In the genomic region with DNA sequence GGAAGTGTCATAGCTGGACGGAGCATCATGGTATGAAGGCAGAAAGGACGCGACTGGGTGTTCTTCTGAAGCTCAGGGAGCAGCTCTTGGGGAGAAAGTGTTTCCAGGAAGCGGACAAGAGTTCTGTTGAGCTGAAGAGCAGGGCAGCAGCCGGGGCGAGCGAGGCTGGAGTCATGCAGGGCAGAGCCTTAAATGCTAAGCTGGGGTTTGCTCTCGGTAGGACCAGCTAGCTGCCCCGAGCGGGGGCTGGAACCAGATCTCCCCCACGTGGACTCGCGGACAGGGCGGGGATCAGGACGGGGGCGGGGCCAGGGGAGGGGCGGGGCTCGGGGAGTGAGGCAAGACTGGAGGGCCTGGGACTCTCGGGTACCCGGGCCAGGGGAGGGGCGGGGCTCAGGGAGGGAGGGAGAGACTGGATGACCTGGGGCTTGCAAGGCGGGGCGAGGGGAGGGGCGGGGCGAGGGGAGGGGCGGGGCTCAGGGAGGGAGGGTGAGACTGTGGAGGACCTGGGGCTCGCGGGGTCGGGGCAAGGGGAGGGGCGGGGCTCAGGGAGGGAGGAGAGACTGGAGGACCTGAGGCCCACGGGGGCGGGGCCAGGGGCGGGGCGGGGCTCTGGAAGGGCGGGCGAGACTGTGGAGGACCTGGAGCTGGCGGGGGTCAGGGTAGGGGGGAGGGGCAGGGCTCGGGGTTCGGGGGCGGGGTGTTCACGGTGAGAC, we compare ENCODE assay signal across 8 cellular contexts. TPM values are rescaled to one million over a fixed set of nuclear protein-coding genes. Genes with fewer than 3 reads are reported as not detected.
DNase-seq lines count a peak whose midpoint lies in the region; ATAC-seq and TF ChIP-seq lines count a peak whose summit lies in the region.

No MANE protein-coding gene starts in this region.

- peak; percentile 61 for DNase-seq in Caki2 (ENCODE audit: low read depth)
- DNase-seq in Jurkat, Clone E6-1 (ENCODE audit: low read depth, low spot score) = peak; percentile 85
- peak; percentile 99 for DNase-seq in RWPE2 (ENCODE audit: low spot score)
- peak; percentile 80 for DNase-seq in activated T-helper 2 cell treated with anti-CD3 and anti-CD28 coated beads, Interferon-gamma antibody, Interleukin-2, Interleukin-4, amounts not matched to agents 10 μg/mL and 5 μg/mL and 100 μg/mL, durations not matched to agents 14 hours and 24 hours and 36 hours (ENCODE audit: low spot score)
- DNase-seq in fibroblast of peridontal ligament (ENCODE audit: extremely low read depth) = peak; percentile 90
- DNase-seq in natural killer cell = peak; percentile 49
- DNase-seq in stimulated activated effector memory CD8-positive, alpha-beta T cell treated with anti-CD3 and anti-CD28 coated beads, Interleukin-12 subunit alpha, Interleukin-12 subunit beta, amount 100 ng/mL, for 72 hours (ENCODE audit: low spot score in 2 of 2) = peak; percentile 60 to 83

- ATAC-seq in GM21529 (IDR thresholded peaks at IDR 0.05; ENCODE audit: unreplicated experiment) = peak; percentile 78
- ATAC-seq in RWPE2 (ENCODE audit: low read depth) = peak; percentile 79
- peak; percentile 68 to 86 (median 76) for ATAC-seq in natural killer cell
- ATAC-seq in stimulated activated effector memory CD8-positive, alpha-beta T cell treated with anti-CD3 and anti-CD28 coated beads, Interleukin-12 subunit alpha, Interleukin-12 subunit beta, amount 100 ng/mL, for 72 hours = peak; percentile 77

- H3K27ac ChIP-seq in RWPE2 (ENCODE audit: poor library complexity, severe bottlenecking) = peak overlapping the region; percentile 18

- H3K4me1 ChIP-seq in RWPE2 (ENCODE audit: insufficient read depth, poor library complexity, severe bottlenecking) = no peaks in the 10 kb centered on the region

- peaks cover 5% of the 10 kb centered on the region for H3K27me3 Mint-ChIP-seq in activated T-helper 2 cell treated with anti-CD3 and anti-CD28 coated beads, Interferon-gamma antibody, Interleukin-2, Interleukin-4, amounts not matched to agents 10 μg/mL and 5 μg/mL and 100 μg/mL, durations not matched to agents 14 hours and 24 hours and 36 hours (ENCODE audit: low read depth)
- H3K27me3 Mint-ChIP-seq in natural killer cell (ENCODE audit: low read depth in 2 of 2) = no peaks in the 10 kb centered on the region

- peaks cover 30% of the 10 kb centered on the region for H3K4me1 Mint-ChIP-seq in activated T-helper 2 cell treated with anti-CD3 and anti-CD28 coated beads, Interferon-gamma antibody, Interleukin-2, Interleukin-4, amounts not matched to agents 10 μg/mL and 5 μg/mL and 100 μg/mL, durations not matched to agents 14 hours and 24 hours and 36 hours (ENCODE audit: low read depth)
- peaks cover 21 to 25% of the 10 kb centered on the region in 2 donors for H3K4me1 Mint-ChIP-seq in natural killer cell
- peaks cover 25% of the 10 kb centered on the region for H3K4me1 Mint-ChIP-seq in stimulated activated effector memory CD8-positive, alpha-beta T cell treated with anti-CD3 and anti-CD28 coated beads, Interleukin-12 subunit alpha, Interleukin-12 subunit beta, amount 100 ng/mL, for 72 hours

- TF ChIP-seq CTCF in RWPE2 (IDR thresholded peaks at IDR 0.05; ENCODE audit: poor library complexity, severe bottlenecking) (no peak), natural killer cell (IDR thresholded peaks at IDR 0.05) (no peak)

- H3K27me3 ChIP-seq in RWPE2 (ENCODE audit: insufficient read depth, poor library complexity, severe bottlenecking) = no peaks in the 10 kb centered on the region

- in situ Hi-C loops in Caki2 (cut with HindIII; ENCODE audit: low pct_unique_long_range_greater_than_20kb, low sequenced_read_pairs) = no loop called here

- H3K4me3 ChIP-seq in Jurkat, Clone E6-1 (ENCODE audit: low read length) = peak overlapping the region; percentile 87
- peak overlapping the region; percentile 70 for H3K4me3 ChIP-seq in RWPE2 (ENCODE audit: severe bottlenecking)

- H3K27ac Mint-ChIP-seq in activated T-helper 2 cell treated with anti-CD3 and anti-CD28 coated beads, Interferon-gamma antibody, Interleukin-2, Interleukin-4, amounts not matched to agents 10 μg/mL and 5 μg/mL and 100 μg/mL, durations not matched to agents 14 hours and 24 hours and 36 hours = peak overlapping the region; percentile 95
- H3K27ac Mint-ChIP-seq in natural killer cell = peak overlapping the region; percentile 81 to 88
- H3K27ac Mint-ChIP-seq in stimulated activated effector memory CD8-positive, alpha-beta T cell treated with anti-CD3 and anti-CD28 coated beads, Interleukin-12 subunit alpha, Interleukin-12 subunit beta, amount 100 ng/mL, for 72 hours = peak overlapping the region; percentile 94

- no peaks in the 10 kb centered on the region for H3K36me3 ChIP-seq in RWPE2 (ENCODE audit: low read depth)

- H3K4me3 Mint-ChIP-seq in activated T-helper 2 cell treated with anti-CD3 and anti-CD28 coated beads, Interferon-gamma antibody, Interleukin-2, Interleukin-4, amounts not matched to agents 10 μg/mL and 5 μg/mL and 100 μg/mL, durations not matched to agents 14 hours and 24 hours and 36 hours (ENCODE audit: low read depth) = peak overlapping the region; percentile 95
- H3K4me3 Mint-ChIP-seq in natural killer cell = peak overlapping the region; percentile 93
- H3K4me3 Mint-ChIP-seq in stimulated activated effector memory CD8-positive, alpha-beta T cell treated with anti-CD3 and anti-CD28 coated beads, Interleukin-12 subunit alpha, Interleukin-12 subunit beta, amount 100 ng/mL, for 72 hours = peak overlapping the region; percentile 87

- intact Hi-C loops in activated T-helper 2 cell treated with anti-CD3 and anti-CD28 coated beads, Interferon-gamma antibody, Interleukin-2, Interleukin-4, amounts not matched to agents 10 μg/mL and 5 μg/mL and 100 μg/mL, durations not matched to agents 14 hours and 24 hours and 36 hours (cut with micrococcal nuclease) = loop anchor here (2.0 to 10.0 kb wide), 5 partner anchors 80 to 258 kb away; partner anchors contain the start of genes MTHFS and ZFAND6
- intact Hi-C loops in natural killer cell (cut with micrococcal nuclease) = loop anchor here (2.0 kb wide), 1 partner anchor 94 kb away; the partner anchor contains the start of gene ZFAND6

- H3K9me3 Mint-ChIP-seq in activated T-helper 2 cell treated with anti-CD3 and anti-CD28 coated beads, Interferon-gamma antibody, Interleukin-2, Interleukin-4, amounts not matched to agents 10 μg/mL and 5 μg/mL and 100 μg/mL, durations not matched to agents 14 hours and 24 hours and 36 hours = no peaks in the 10 kb centered on the region
- no peaks in the 10 kb centered on the region for H3K9me3 Mint-ChIP-seq in natural killer cell
- no peaks in the 10 kb centered on the region for H3K9me3 Mint-ChIP-seq in stimulated activated effector memory CD8-positive, alpha-beta T cell treated with anti-CD3 and anti-CD28 coated beads, Interleukin-12 subunit alpha, Interleukin-12 subunit beta, amount 100 ng/mL, for 72 hours

- peaks cover 18% of the 10 kb centered on the region for H3K36me3 Mint-ChIP-seq in activated T-helper 2 cell treated with anti-CD3 and anti-CD28 coated beads, Interferon-gamma antibody, Interleukin-2, Interleukin-4, amounts not matched to agents 10 μg/mL and 5 μg/mL and 100 μg/mL, durations not matched to agents 14 hours and 24 hours and 36 hours (ENCODE audit: low read depth)
- no peaks in the 10 kb centered on the region for H3K36me3 Mint-ChIP-seq in natural killer cell
- peaks cover 8% of the 10 kb centered on the region for H3K36me3 Mint-ChIP-seq in stimulated activated effector memory CD8-positive, alpha-beta T cell treated with anti-CD3 and anti-CD28 coated beads, Interleukin-12 subunit alpha, Interleukin-12 subunit beta, amount 100 ng/mL, for 72 hours

- no peaks in the 10 kb centered on the region for H3K9me3 ChIP-seq in RWPE2 (ENCODE audit: severe bottlenecking)

RNA-seq across cellular contexts. Expression of gene FAH, which starts 0.5 kb away (rescaled TPM):
- 122 and 125 TPM in 2 replicates for total RNA-seq in Caki2 (2014; rRNA removed; shearing (Covaris generic); ENCODE audit: low replicate concordance)
- polyA plus RNA-seq in Jurkat, Clone E6-1 (2012; ENCODE audit: insufficient read depth, insufficient read length) = 41.0 TPM
- total RNA-seq in activated T-helper 2 cell treated with anti-CD3 and anti-CD28 coated beads, Interferon-gamma antibody, Interleukin-2, Interleukin-4, amounts not matched to agents 10 μg/mL and 5 μg/mL and 100 μg/mL, durations not matched to agents 14 hours and 24 hours and 36 hours = 67.6 and 74.2 TPM in 2 replicates
- total RNA-seq in natural killer cell = 10 to 100 TPM; 12.4 to 14.1 (median 13.5) TPM

Comparison
In these comparisons a context has a peak if more than half of its experiments do, and no peak if none do; other contexts are left out.
1. Peak in every context shown above with its lines: DNase-seq, ATAC-seq, H3K4me3 ChIP-seq and H3K27ac ChIP-seq.
2. DNase-seq: peak in every context shown above with its lines; median percentile 99 in RWPE2; 90 in fibroblast of peridontal ligament; 85 in Jurkat, Clone E6-1; 80 in activated T-helper 2 cell treated with anti-CD3 and anti-CD28 coated beads, Interferon-gamma antibody, Interleukin-2, Interleukin-4, amounts not matched to agents 10 μg/mL and 5 μg/mL and 100 μg/mL, durations not matched to agents 14 hours and 24 hours and 36 hours; 72 in stimulated activated effector memory CD8-positive, alpha-beta T cell treated with anti-CD3 and anti-CD28 coated beads, Interleukin-12 subunit alpha, Interleukin-12 subunit beta, amount 100 ng/mL, for 72 hours; 61 in Caki2; 49 in natural killer cell.